9 cellular contexts compared by ENCODE assay signal in the genomic region with DNA sequence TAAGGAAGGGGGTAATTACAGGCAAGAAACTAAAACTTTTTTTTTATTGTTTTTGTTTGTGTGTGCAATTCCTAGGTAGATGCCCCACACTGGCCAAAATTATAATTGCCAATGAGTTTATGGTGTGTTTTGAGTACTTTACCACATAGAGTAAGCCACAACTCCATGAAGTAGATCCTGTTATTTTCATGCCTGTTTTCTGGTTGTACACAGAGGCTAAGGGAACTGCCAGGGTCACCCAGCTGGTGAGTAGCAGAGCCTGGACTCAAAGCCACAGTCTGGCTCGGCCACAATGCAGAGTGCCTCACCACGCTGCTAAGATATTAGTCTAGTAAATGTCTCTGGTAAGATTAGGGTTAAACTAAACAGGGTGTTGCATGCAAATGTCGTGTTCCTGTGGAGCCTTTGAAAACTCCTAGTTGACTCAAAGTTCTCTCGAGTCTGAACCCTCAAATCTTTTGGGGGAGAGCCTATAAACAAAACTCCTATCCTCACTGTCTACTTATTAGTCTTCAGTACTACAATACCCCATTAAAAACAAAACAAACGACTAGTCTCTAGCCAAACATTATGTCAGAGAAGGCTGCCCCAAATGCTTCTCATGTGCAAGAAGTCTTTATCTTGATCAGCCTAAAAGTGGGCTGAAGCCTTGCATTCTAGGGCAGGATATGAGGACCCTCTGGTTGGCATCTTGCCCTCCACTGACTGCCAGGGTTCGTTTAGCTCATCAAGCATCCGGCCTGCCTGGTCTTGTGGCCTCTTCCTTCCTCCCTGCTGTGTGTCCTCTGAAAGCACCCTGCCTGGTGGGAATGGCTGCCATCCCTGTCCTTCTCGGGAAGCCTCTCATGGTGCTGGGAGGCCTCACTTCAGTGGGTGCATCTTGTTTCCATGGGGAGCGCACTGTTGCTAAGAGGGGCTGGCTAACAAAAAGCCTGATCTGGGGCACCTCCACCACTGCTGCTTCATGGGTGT. TPM values are rescaled to one million over a fixed set of nuclear protein-coding genes. Genes with fewer than 3 reads are reported as not detected.
DNase-seq lines count a peak whose midpoint lies in the region; ATAC-seq, FAIRE-seq and TF ChIP-seq lines count a peak whose summit lies in the region.
"Had no signal": no experiment of that assay in that cellular context is flagged by ENCODE, and none has a peak within 500 bp of the region (broad histone marks: within the 10 kb centered on the region; RNA-seq: fewer than 3 reads in every experiment).

No MANE protein-coding gene starts in this region.

- H3K36me3 Mint-ChIP-seq in activated CD4-positive, alpha-beta T cell treated with anti-CD3 and anti-CD28 coated beads for 36 hours (ENCODE audit: low read depth) = peaks cover 4% of the 10 kb centered on the region

- H3K9me3 ChIP-seq in kidney (ENCODE audit: control insufficient read depth in 1 of 2, low read length in 2 of 2) = no peaks in the 10 kb centered on the region
- H3K9me3 ChIP-seq: A549 had no signal

- H3K4me3 ChIP-seq in kidney (ENCODE audit: low read length in 2 of 2) = no peak overlapping the region
- H3K4me3 ChIP-seq: A549 had no signal

- POLR2A ChIA-PET in activated CD4-positive, alpha-beta T cell treated with anti-CD3 and anti-CD28 coated beads for 36 hours (lab: Charles Lee) = interaction anchor here (0.7 kb wide), 1 partner anchor 107 kb away, joined by 4 read pairs; no protein-coding TSS in a partner anchor

- no peak for TF ChIP-seq CTCF in kidney (IDR thresholded peaks at IDR 0.05; ENCODE audit: borderline replicate concordance, extremely low read depth, insufficient read depth)

- peak overlapping the region; percentile 23 for H3K27ac Mint-ChIP-seq in activated CD4-positive, alpha-beta T cell treated with anti-CD3 and anti-CD28 coated beads for 36 hours

- intact Hi-C loops in activated CD4-positive, alpha-beta T cell treated with anti-CD3 and anti-CD28 coated beads for 36 hours (cut with DNase I, micrococcal nuclease) = loop anchor here in 1 of 2 experiments (2.0 kb wide), 1 partner anchor 22 kb away; no protein-coding TSS in a partner anchor
- intact Hi-C loops in kidney (cut with DNase I) = no loop called here

- peak overlapping the region in 1 of 2 donors; percentile 2 for H3K27ac ChIP-seq in kidney (ENCODE audit: low read depth in 2 of 2, low read length in 2 of 2)
- H3K27ac ChIP-seq: A549 had no signal

- CTCF ChIA-PET in activated CD4-positive, alpha-beta T cell treated with anti-CD3 and anti-CD28 coated beads for 36 hours (lab: Charles Lee) = interaction anchor here (0.6 to 1.5 kb wide), 8 partner anchors 9 to 129 kb away, joined by 3 to 6 read pairs (median 3); no protein-coding TSS in a partner anchor

- H3K27me3 Mint-ChIP-seq in activated CD4-positive, alpha-beta T cell treated with anti-CD3 and anti-CD28 coated beads for 36 hours = no peaks in the 10 kb centered on the region

- no peaks in the 10 kb centered on the region for H3K9me3 Mint-ChIP-seq in activated CD4-positive, alpha-beta T cell treated with anti-CD3 and anti-CD28 coated beads for 36 hours (ENCODE audit: low read depth)

- no peaks in the 10 kb centered on the region for H3K36me3 ChIP-seq in kidney (ENCODE audit: control insufficient read depth in 1 of 2, insufficient read depth in 2 of 2, low read length in 2 of 2)

- H3K4me1 Mint-ChIP-seq in activated CD4-positive, alpha-beta T cell treated with anti-CD3 and anti-CD28 coated beads for 36 hours = peaks cover 46% of the 10 kb centered on the region

- H3K4me3 Mint-ChIP-seq in activated CD4-positive, alpha-beta T cell treated with anti-CD3 and anti-CD28 coated beads for 36 hours = no peak overlapping the region

- peak; percentile 27 for DNase-seq in activated CD4-positive, alpha-beta T cell treated with anti-CD3 and anti-CD28 coated beads for 36 hours
- DNase-seq in activated CD4-positive, alpha-beta T cell treated with anti-CD3 and anti-CD28 coated beads for 4 hours = no peak
- DNase-seq in dermis blood vessel endothelial cell (peak; percentile 70), kidney (no peak)
- peak; percentile 30 for DNase-seq in stimulated activated naive CD8-positive, alpha-beta T cell treated with anti-CD3 and anti-CD28 coated beads, Interleukin-15, Interleukin-2, amounts not matched to agents 100 U/mL and 50 U/mL, for 24 hours

- ATAC-seq in activated CD4-positive, alpha-beta T cell treated with anti-CD3 and anti-CD28 coated beads for 36 hours = no peak
- ATAC-seq in HG03280 (IDR thresholded peaks at IDR 0.05; ENCODE audit: unreplicated experiment) (peak; percentile 18), GM18511 (IDR thresholded peaks at IDR 0.05; ENCODE audit: unreplicated experiment) (no peak), GM19328 (IDR thresholded peaks at IDR 0.05; ENCODE audit: unreplicated experiment) (no peak)
- no peak for ATAC-seq in stimulated activated naive CD8-positive, alpha-beta T cell treated with anti-CD3 and anti-CD28 coated beads, Interleukin-15, Interleukin-2, amounts not matched to agents 100 U/mL and 50 U/mL, for 24 hours
- ATAC-seq: A549 had no signal

- no peak for FAIRE-seq in kidney (lab: Jason Lieb, UNC)
- FAIRE-seq: A549 had no signal

- peaks cover 7 to 10% of the 10 kb centered on the region in 2 donors for H3K4me1 ChIP-seq in kidney (ENCODE audit: control insufficient read depth in 1 of 2, insufficient read depth in 1 of 2, low read depth in 1 of 2, low read length in 2 of 2)

- no peak overlapping the region for H3K9ac ChIP-seq in kidney (ENCODE audit: low read length in 2 of 2)

RNA-seq across cellular contexts. Expression of a gene that starts 4.2 kb away (rescaled TPM):
- 10 to 100 TPM; 33.2 to 33.7 TPM for total RNA-seq in activated CD4-positive, alpha-beta T cell treated with anti-CD3 and anti-CD28 coated beads for 36 hours
- 40.8 and 44.3 TPM in 2 replicates for total RNA-seq in dermis blood vessel endothelial cell
- total RNA-seq in kidney = 60.7 TPM
- polyA plus RNA-seq in kidney (ENCODE audit: insufficient read depth, low read depth, low replicate concordance) = 24.0 TPM

Comparison
In these comparisons a context has a peak if more than half of its experiments do, and no peak if none do; other contexts are left out.
1. DNase-seq: peak in activated CD4-positive, alpha-beta T cell treated with anti-CD3 and anti-CD28 coated beads for 36 hours (single experiment), dermis blood vessel endothelial cell (single experiment) and stimulated activated naive CD8-positive, alpha-beta T cell treated with anti-CD3 and anti-CD28 coated beads, Interleukin-15, Interleukin-2, amounts not matched to agents 100 U/mL and 50 U/mL, for 24 hours (single experiment); none in activated CD4-positive, alpha-beta T cell treated with anti-CD3 and anti-CD28 coated beads for 4 hours (0 of 2) and kidney (single experiment).